In the genomic region with DNA sequence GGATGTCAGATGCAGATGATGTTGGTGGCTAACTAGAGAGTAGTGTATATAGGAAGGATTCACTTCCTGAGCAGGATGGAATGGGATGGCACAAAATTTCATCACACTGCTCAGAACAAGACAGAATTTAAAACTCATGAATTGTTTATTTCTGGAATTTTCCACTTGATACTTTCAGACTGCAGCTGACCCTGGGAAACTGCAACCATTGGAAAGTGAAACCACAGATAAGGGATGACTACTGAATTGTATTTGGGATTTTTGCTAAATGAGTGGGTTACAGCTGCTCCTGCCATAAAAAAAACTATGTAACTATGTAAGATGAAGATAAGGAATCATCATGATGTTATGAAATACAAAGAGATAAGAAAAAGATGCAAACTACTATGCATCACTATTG, we compare ENCODE assay signal across 25 cellular contexts. TPM values are rescaled to one million over a fixed set of nuclear protein-coding genes. Genes with fewer than 3 reads are reported as not detected.
DNase-seq lines count a peak whose midpoint lies in the region; ATAC-seq, FAIRE-seq and TF ChIP-seq lines count a peak whose summit lies in the region.
"Had no signal": no experiment of that assay in that cellular context is flagged by ENCODE, and none has a peak within 500 bp of the region (broad histone marks: within the 10 kb centered on the region; RNA-seq: fewer than 3 reads in every experiment).

No MANE protein-coding gene starts in this region.

- H3K27ac ChIP-seq in mammary epithelial cell (ENCODE audit: insufficient read depth, low read depth, low read length) (no peak overlapping the region), testis (peak overlapping the region in 1 of 2 donors; percentile 10), neural progenitor cell (no peak overlapping the region)
- H3K27ac ChIP-seq: gastrocnemius medialis, sigmoid colon, WERI-Rb-1 had no signal

- H3K27ac Mint-ChIP-seq in MCF 10A (ENCODE audit: low read depth, unreplicated experiment) (no peak overlapping the region), neural progenitor cell (no peak overlapping the region)
- H3K27ac Mint-ChIP-seq: activated CD8-positive, alpha-beta T cell treated with anti-CD3 and anti-CD28 coated beads for 36 hours; activated naive CD4-positive, alpha-beta T cell treated with anti-CD3 and anti-CD28 coated beads, Interleukin-2, amount 50 U/mL, for 72 hours; CD14-positive monocyte; T-helper 1 cell treated with Interleukin-12 subunit alpha and Interleukin-12 subunit beta and Interleukin-4 antibody, amounts not matched to agents 30 μg/mL and 1 μg/mL, for 36 hours had no signal

- DNase-seq in mammary epithelial cell (peak; percentile 9), MCF 10A (ENCODE audit: unreplicated experiment) (no peak), RCC 7860 (ENCODE audit: low spot score) (peak; percentile 11), fibroblast of the aortic adventitia (ENCODE audit: low read depth) (peak; percentile 24), testis (peak; percentile 44), T-helper 2 cell (no peak), neural progenitor cell (ENCODE audit: low spot score) (no peak)
- DNase-seq: 8988T; activated CD8-positive, alpha-beta T cell treated with anti-CD3 and anti-CD28 coated beads for 36 hours; activated T-cell treated with anti-CD3 and anti-CD28 coated beads, Interleukin-2, amount 50 U/mL, for 48 hours; dermis blood vessel endothelial cell; gastrocnemius medialis; left colon; MG63; NCI-H345; occipital lobe; SHP77; sigmoid colon; stimulated activated CD4-positive, alpha-beta T cell treated with anti-CD3 and anti-CD28 coated beads, Interleukin-2, amount 100 ng/mL, for 24 hours; WERI-Rb-1 had no signal

- no peak for TF ChIP-seq POLR2A in testis (IDR thresholded peaks at IDR 0.05)

- H4K20me1 ChIP-seq in mammary epithelial cell (ENCODE audit: insufficient read depth, low read length) (no peaks in the 10 kb centered on the region), neural progenitor cell (ENCODE audit: low read depth) (no peaks in the 10 kb centered on the region)

- TF ChIP-seq CTCF in mammary epithelial cell (conservative IDR thresholded peaks at IDR 0.05 in 1 of 2, IDR thresholded peaks at IDR 0.05 in 1 of 2; ENCODE audit: extremely low read depth in 1 of 2, insufficient read depth in 1 of 2, low read depth in 1 of 2, low read length in 2 of 2), result no peak
- TF ChIP-seq CTCF in MCF 10A (IDR thresholded peaks at IDR 0.05; ENCODE audit: unreplicated experiment), result no peak
- no peak for TF ChIP-seq CTCF in fibroblast of the aortic adventitia (IDR thresholded peaks at IDR 0.05; ENCODE audit: insufficient read depth, low read length)
- no peak for TF ChIP-seq CTCF in testis (IDR thresholded peaks at IDR 0.05)
- no peak for TF ChIP-seq CTCF in neural progenitor cell (IDR thresholded peaks at IDR 0.05)

- H3K9ac ChIP-seq in mammary epithelial cell (ENCODE audit: insufficient read depth, low read length) (no peak overlapping the region), neural progenitor cell (no peak overlapping the region)

- no peak overlapping the region for H3K4me2 ChIP-seq in mammary epithelial cell (ENCODE audit: insufficient read depth, low read depth, low read length)
- no peak overlapping the region for H3K4me2 ChIP-seq in neural progenitor cell

- H2AFZ ChIP-seq in mammary epithelial cell (ENCODE audit: low read depth, low read length) (no peak overlapping the region), neural progenitor cell (replicated peaks) (no peak overlapping the region)

- CTCF ChIA-PET in mammary epithelial cell (lab: Charles Lee; ENCODE audit: low non-redundant PET) (no interaction called here), MCF 10A (lab: Yijun Ruan, JAX) (no interaction called here)

- H3K36me3 ChIP-seq in mammary epithelial cell (ENCODE audit: insufficient read depth, low read length), result no peaks in the 10 kb centered on the region
- no peaks in the 10 kb centered on the region for H3K36me3 ChIP-seq in testis (ENCODE audit: low read depth, missing control alignments)
- no peaks in the 10 kb centered on the region for H3K36me3 ChIP-seq in neural progenitor cell
- H3K36me3 ChIP-seq: gastrocnemius medialis, MG63, sigmoid colon, WERI-Rb-1 had no signal

- BruUV-seq in mammary epithelial cell (replicated peaks; lab: Mats Ljungman, UMichigan), result no TSS peak
- no TSS peak for BruUV-seq in MCF 10A (replicated peaks; lab: Mats Ljungman, UMichigan)

- peaks cover 7% of the 10 kb centered on the region for H3K4me1 Mint-ChIP-seq in MCF 10A (ENCODE audit: insufficient read depth, unreplicated experiment)
- H3K4me1 Mint-ChIP-seq in neural progenitor cell, result no peaks in the 10 kb centered on the region
- H3K4me1 Mint-ChIP-seq: CD14-positive monocyte had no signal

- in situ Hi-C loops in mammary epithelial cell (cut with MboI; ENCODE audit: low sequenced_read_pairs in 2 of 2), result no loop called here

- H3K36me3 Mint-ChIP-seq in MCF 10A (ENCODE audit: insufficient read depth, unreplicated experiment), result no peaks in the 10 kb centered on the region
- no peaks in the 10 kb centered on the region for H3K36me3 Mint-ChIP-seq in neural progenitor cell
- H3K36me3 Mint-ChIP-seq: activated naive CD4-positive, alpha-beta T cell treated with anti-CD3 and anti-CD28 coated beads, Interleukin-2, amount 50 U/mL, for 72 hours; CD14-positive monocyte had no signal

- intact Hi-C loops in mammary epithelial cell (cut with micrococcal nuclease) (no loop called here), MCF 10A (cut with micrococcal nuclease) (no loop called here), testis (cut with DNase I; ENCODE audit: low total_unique reads) (no loop called here)

- H3F3A ChIP-seq in neural progenitor cell (ENCODE audit: low read depth), result no peaks in the 10 kb centered on the region

- no peak for ATAC-seq in HG03469 (IDR thresholded peaks at IDR 0.05; ENCODE audit: unreplicated experiment)
- ATAC-seq: activated CD8-positive, alpha-beta T cell treated with anti-CD3 and anti-CD28 coated beads for 36 hours; activated naive CD4-positive, alpha-beta T cell treated with anti-CD3 and anti-CD28 coated beads, Interleukin-2, amount 50 U/mL, for 72 hours; gastrocnemius medialis; left colon had no signal

- POLR2A ChIA-PET in MCF 10A (lab: Yijun Ruan, JAX), result no interaction called here

- H3K4me3 Mint-ChIP-seq in MCF 10A (ENCODE audit: unreplicated experiment) (no peak overlapping the region), neural progenitor cell (no peak overlapping the region)
- H3K4me3 Mint-ChIP-seq: activated CD8-positive, alpha-beta T cell treated with anti-CD3 and anti-CD28 coated beads for 36 hours; CD14-positive monocyte; T-helper 1 cell treated with Interleukin-12 subunit alpha and Interleukin-12 subunit beta and Interleukin-4 antibody, amounts not matched to agents 30 μg/mL and 1 μg/mL, for 36 hours had no signal

- dilution Hi-C loops in mammary epithelial cell (cut with HindIII; ENCODE audit: low sequenced_read_pairs), result no loop called here

- H3K9me3 ChIP-seq in mammary epithelial cell (replicated peaks; ENCODE audit: insufficient read depth, low read length) (no peaks in the 10 kb centered on the region), testis (no peaks in the 10 kb centered on the region), neural progenitor cell (ENCODE audit: low read depth) (no peaks in the 10 kb centered on the region)
- H3K9me3 ChIP-seq: gastrocnemius medialis, MG63, sigmoid colon had no signal

- H3K4me1 ChIP-seq in mammary epithelial cell (ENCODE audit: insufficient read depth, low read length) (peaks cover 6% of the 10 kb centered on the region), testis (no peaks in the 10 kb centered on the region), neural progenitor cell (no peaks in the 10 kb centered on the region)
- H3K4me1 ChIP-seq: gastrocnemius medialis, sigmoid colon had no signal

- H3K27me3 Mint-ChIP-seq in MCF 10A (ENCODE audit: insufficient read depth, unreplicated experiment) (no peaks in the 10 kb centered on the region), neural progenitor cell (ENCODE audit: insufficient read depth, low read depth) (peaks cover 3% of the 10 kb centered on the region)

- H3K79me2 ChIP-seq in mammary epithelial cell (ENCODE audit: insufficient read depth, low read length) (no peaks in the 10 kb centered on the region), neural progenitor cell (ENCODE audit: low read depth) (no peaks in the 10 kb centered on the region)

- H3K9me3 Mint-ChIP-seq in MCF 10A (ENCODE audit: unreplicated experiment) (no peaks in the 10 kb centered on the region), neural progenitor cell (no peaks in the 10 kb centered on the region)
- H3K9me3 Mint-ChIP-seq: activated CD8-positive, alpha-beta T cell treated with anti-CD3 and anti-CD28 coated beads for 36 hours; activated naive CD4-positive, alpha-beta T cell treated with anti-CD3 and anti-CD28 coated beads, Interleukin-2, amount 50 U/mL, for 72 hours; T-helper 1 cell treated with Interleukin-12 subunit alpha and Interleukin-12 subunit beta and Interleukin-4 antibody, amounts not matched to agents 30 μg/mL and 1 μg/mL, for 36 hours had no signal

- no peaks in the 10 kb centered on the region for H3K27me3 ChIP-seq in mammary epithelial cell (ENCODE audit: insufficient read depth, low read length)
- H3K27me3 ChIP-seq in testis, result no peaks in the 10 kb centered on the region
- no peaks in the 10 kb centered on the region for H3K27me3 ChIP-seq in neural progenitor cell
- H3K27me3 ChIP-seq: gastrocnemius medialis, MG63, sigmoid colon had no signal

- no peak for FAIRE-seq in RCC 7860 (lab: Jason Lieb, UNC)

- H3K4me3 ChIP-seq in mammary epithelial cell (replicated peaks in 1 of 3; ENCODE audit: insufficient read depth in 1 of 3, low read depth in 2 of 3, low read length in 3 of 3), result no peak overlapping the region
- H3K4me3 ChIP-seq in fibroblast of the aortic adventitia (ENCODE audit: low read depth, low read length), result no peak overlapping the region
- H3K4me3 ChIP-seq in testis, result no peak overlapping the region
- H3K4me3 ChIP-seq in neural progenitor cell, result no peak overlapping the region
- H3K4me3 ChIP-seq: gastrocnemius medialis, sigmoid colon had no signal

RNA-seq across cellular contexts. Expression of a gene that starts 51.4 kb away (rescaled TPM):
- total RNA-seq in mammary epithelial cell, result not detected
- not detected for polyA plus RNA-seq in mammary epithelial cell
- polyA minus RNA-seq in mammary epithelial cell, result not detected
- total RNA-seq in MCF 10A (2022), result not detected in 2 replicates
- not detected in 2 replicates for total RNA-seq in fibroblast of the aortic adventitia (ENCODE audit: low replicate concordance)
- 1 to 10 TPM in 1 of 2 donors, under 1 TPM in 1; 0.93 to 1.5 TPM for total RNA-seq in testis
- 14.7 TPM for polyA plus RNA-seq in testis (ENCODE audit: insufficient read depth, low read depth, low replicate concordance)
- total RNA-seq in neural progenitor cell (ENCODE audit: low replicate concordance), result 1.1 and 1.3 TPM in 2 replicates
- total RNA-seq: activated CD8-positive, alpha-beta T cell treated with anti-CD3 and anti-CD28 coated beads for 36 hours; activated naive CD4-positive, alpha-beta T cell treated with anti-CD3 and anti-CD28 coated beads, Interleukin-2, amount 50 U/mL, for 72 hours; dermis blood vessel endothelial cell; gastrocnemius medialis; mononuclear cell had no signal
- polyA plus RNA-seq: CD14-positive monocyte had no signal

Comparison
In these comparisons a context has a peak if more than half of its experiments do, and no peak if none do; other contexts are left out.
1. DNase-seq: peak in mammary epithelial cell (single experiment), RCC 7860 (single experiment), fibroblast of the aortic adventitia (single experiment) and testis (single experiment); none in MCF 10A (single experiment), T-helper 2 cell (0 of 5) and neural progenitor cell (single experiment).